8 cellular contexts compared by ENCODE assay signal in the genomic region with DNA sequence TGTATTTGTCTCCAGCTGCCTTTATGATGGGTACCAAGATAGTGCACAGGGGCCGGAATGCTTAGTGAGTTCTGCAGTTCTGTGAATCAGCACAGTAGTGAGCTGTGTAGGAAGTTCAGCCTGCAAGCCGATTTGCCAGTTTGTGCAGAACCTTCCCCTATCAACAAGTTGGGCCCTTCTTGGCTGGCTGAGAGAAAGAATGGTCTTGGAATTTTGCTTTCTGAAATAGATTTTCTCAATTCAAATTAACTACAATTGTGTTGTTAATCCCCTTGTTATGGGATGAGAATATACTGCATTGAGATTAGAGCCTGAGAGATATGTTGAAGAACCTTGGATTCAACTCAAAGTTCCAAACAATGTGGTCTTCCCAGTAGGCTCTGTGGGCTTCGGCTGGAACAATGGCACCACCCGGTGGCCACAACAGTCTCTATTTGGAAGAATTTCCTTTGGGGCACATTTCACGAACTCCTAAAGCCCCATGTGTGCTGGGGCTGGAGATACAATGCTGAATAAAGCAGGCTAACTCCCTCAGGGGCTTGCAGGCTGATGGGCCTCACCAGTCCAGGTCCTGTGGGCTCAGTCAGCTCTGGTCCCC. TPM values are rescaled to one million over a fixed set of nuclear protein-coding genes. Genes with fewer than 3 reads are reported as not detected.
A peak's percentile ranks its signal among the peaks of the same experiment; 100 is the strongest.
DNase-seq lines count a peak whose midpoint lies in the region; ATAC-seq and TF ChIP-seq lines count a peak whose summit lies in the region.

No MANE protein-coding gene starts in this region.

- H3K27ac ChIP-seq in HEK293 (ENCODE audit: extremely low read depth, low read depth, low read length) (no peak overlapping the region), lower lobe of right lung (no peak overlapping the region)

- H3K4me1 ChIP-seq in HEK293 (ENCODE audit: control insufficient read depth, insufficient read depth, low read length), result no peaks in the 10 kb centered on the region
- H3K4me1 ChIP-seq in lower lobe of right lung, result no peaks in the 10 kb centered on the region

- no peak overlapping the region for H3K4me3 ChIP-seq in HEK293 (ENCODE audit: low read depth, low read length)
- H3K4me3 ChIP-seq in lower lobe of right lung, result no peak overlapping the region

- H3K27me3 Mint-ChIP-seq in T-helper 17 cell, result peaks cover 17% of the 10 kb centered on the region

- POLR2A ChIA-PET in HEK293 (lab: Yijun Ruan, JAX), result no interaction called here

- H3K27me3 ChIP-seq in lower lobe of right lung (ENCODE audit: low read depth), result no peaks in the 10 kb centered on the region

- DNase-seq in DMS114 treated with DMSO at 0.1 percent for 48 hours (lab: John Stamatoyannopoulos, UW; ENCODE audit: unreplicated experiment) (peak; percentile 37), NCI-H748 (lab: John Stamatoyannopoulos, UW; ENCODE audit: unreplicated experiment) (peak; percentile 48), dermis blood vessel endothelial cell (peak; percentile 28), lower lobe of right lung (no peak), T-helper 17 cell (no peak)

- H3K4me3 Mint-ChIP-seq in T-helper 17 cell, result no peak overlapping the region

- H3K27ac Mint-ChIP-seq in T-helper 17 cell, result no peak overlapping the region

- peaks cover 3% of the 10 kb centered on the region for H3K4me1 Mint-ChIP-seq in T-helper 17 cell

- H3K9me3 ChIP-seq in HEK293 (ENCODE audit: control insufficient read depth, insufficient read depth, low read depth, low read length) (no peaks in the 10 kb centered on the region), lower lobe of right lung (no peaks in the 10 kb centered on the region), T-helper 17 cell (ENCODE audit: control insufficient read depth, low read length, poor library complexity, severe bottlenecking) (no peaks in the 10 kb centered on the region)

- CTCF ChIA-PET in HEK293 (lab: Yijun Ruan, JAX), result interaction anchor here (0.6 to 1.3 kb wide), 7 partner anchors 9 to 1019 kb away, joined by 3 to 5 read pairs (median 3); no protein-coding TSS in a partner anchor

- no peaks in the 10 kb centered on the region for H3K36me3 ChIP-seq in HEK293 (ENCODE audit: control insufficient read depth in 2 of 2, insufficient read depth in 1 of 2, low read length in 2 of 2)
- H3K36me3 ChIP-seq in lower lobe of right lung, result no peaks in the 10 kb centered on the region

- ATAC-seq in lower lobe of right lung, result no peak
- ATAC-seq in HG02981 (IDR thresholded peaks at IDR 0.05; ENCODE audit: unreplicated experiment), result no peak
- no peak for ATAC-seq in T-helper 17 cell
- no peak for ATAC-seq in GM18858 (IDR thresholded peaks at IDR 0.05; ENCODE audit: unreplicated experiment)

- TF ChIP-seq CTCF in HEK293 (tag by site-specific recombination; IDR thresholded peaks at IDR 0.05) (no peak), lower lobe of right lung (IDR thresholded peaks at IDR 0.05) (peak; percentile 46)

- no peaks in the 10 kb centered on the region for H3K36me3 Mint-ChIP-seq in T-helper 17 cell (ENCODE audit: low read depth)

- intact Hi-C loops in lower lobe of right lung (cut with DNase I), result no loop called here

TF ChIP-seq in HEK293, 187 proteins besides CTCF, POLR2A, EP300 and RAD21 (continues in another document):
- TF ChIP-seq ZNF549 (tag by site-specific recombination; IDR thresholded peaks at IDR 0.05) (no peak), ZNF341 (tag by site-specific recombination; IDR thresholded peaks at IDR 0.05; ENCODE audit: low read depth) (no peak), KLF9 (tag by site-specific recombination; IDR thresholded peaks at IDR 0.05; ENCODE audit: low read depth) (no peak), ZNF426 (tag by site-specific recombination; IDR thresholded peaks at IDR 0.05) (no peak), ZNF221 (tag by site-specific recombination; IDR thresholded peaks at IDR 0.05; ENCODE audit: borderline replicate concordance) (no peak), ZSCAN16 (tag by site-specific recombination; IDR thresholded peaks at IDR 0.05) (no peak), SCRT2 (tag by site-specific recombination; IDR thresholded peaks at IDR 0.05) (peak; percentile 73), ZNF501 (tag by site-specific recombination; IDR thresholded peaks at IDR 0.05) (no peak), ZNF239 (tag by site-specific recombination; IDR thresholded peaks at IDR 0.05) (no peak), ZNF776 (tag by site-specific recombination; IDR thresholded peaks at IDR 0.05; ENCODE audit: borderline replicate concordance) (no peak), ZNF792 (tag by site-specific recombination; IDR thresholded peaks at IDR 0.05) (no peak)
- TF ChIP-seq, protein P1, sequence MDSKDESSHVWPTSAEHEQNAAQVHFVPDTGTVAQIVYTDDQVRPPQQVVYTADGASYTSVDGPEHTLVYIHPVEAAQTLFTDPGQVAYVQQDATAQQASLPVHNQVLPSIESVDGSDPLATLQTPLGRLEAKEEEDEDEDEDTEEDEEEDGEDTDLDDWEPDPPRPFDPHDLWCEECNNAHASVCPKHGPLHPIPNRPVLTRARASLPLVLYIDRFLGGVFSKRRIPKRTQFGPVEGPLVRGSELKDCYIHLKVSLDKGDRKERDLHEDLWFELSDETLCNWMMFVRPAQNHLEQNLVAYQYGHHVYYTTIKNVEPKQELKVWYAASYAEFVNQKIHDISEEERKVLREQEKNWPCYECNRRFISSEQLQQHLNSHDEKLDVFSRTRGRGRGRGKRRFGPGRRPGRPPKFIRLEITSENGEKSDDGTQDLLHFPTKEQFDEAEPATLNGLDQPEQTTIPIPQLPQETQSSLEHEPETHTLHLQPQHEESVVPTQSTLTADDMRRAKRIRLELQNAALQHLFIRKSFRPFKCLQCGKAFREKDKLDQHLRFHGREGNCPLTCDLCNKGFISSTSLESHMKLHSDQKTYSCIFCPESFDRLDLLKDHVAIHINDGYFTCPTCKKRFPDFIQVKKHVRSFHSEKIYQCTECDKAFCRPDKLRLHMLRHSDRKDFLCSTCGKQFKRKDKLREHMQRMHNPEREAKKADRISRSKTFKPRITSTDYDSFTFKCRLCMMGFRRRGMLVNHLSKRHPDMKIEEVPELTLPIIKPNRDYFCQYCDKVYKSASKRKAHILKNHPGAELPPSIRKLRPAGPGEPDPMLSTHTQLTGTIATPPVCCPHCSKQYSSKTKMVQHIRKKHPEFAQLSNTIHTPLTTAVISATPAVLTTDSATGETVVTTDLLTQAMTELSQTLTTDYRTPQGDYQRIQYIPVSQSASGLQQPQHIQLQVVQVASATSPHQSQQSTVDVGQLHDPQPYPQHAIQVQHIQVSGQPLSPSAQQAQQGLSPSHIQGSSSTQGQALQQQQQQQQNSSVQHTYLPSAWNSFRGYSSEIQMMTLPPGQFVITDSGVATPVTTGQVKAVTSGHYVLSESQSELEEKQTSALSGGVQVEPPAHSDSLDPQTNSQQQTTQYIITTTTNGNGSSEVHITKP (tag by site-specific recombination; IDR thresholded peaks at IDR 0.05), result no peak
- TF ChIP-seq, protein P2, sequence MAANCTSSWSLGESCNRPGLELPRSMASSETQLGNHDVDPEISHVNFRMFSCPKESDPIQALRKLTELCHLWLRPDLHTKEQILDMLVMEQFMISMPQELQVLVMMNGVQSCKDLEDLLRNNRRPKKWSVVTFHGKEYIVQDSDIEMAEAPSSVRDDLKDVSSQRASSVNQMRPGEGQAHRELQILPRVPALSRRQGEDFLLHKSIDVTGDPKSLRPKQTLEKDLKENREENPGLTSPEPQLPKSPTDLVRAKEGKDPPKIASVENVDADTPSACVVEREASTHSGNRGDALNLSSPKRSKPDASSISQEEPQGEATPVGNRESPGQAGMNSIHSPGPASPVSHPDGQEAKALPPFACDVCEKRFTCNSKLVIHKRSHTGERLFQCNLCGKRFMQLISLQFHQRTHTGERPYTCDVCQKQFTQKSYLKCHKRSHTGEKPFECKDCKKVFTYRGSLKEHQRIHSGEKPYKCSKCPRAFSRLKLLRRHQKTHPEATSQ (tag by site-specific recombination; IDR thresholded peaks at IDR 0.05), result no peak
- TF ChIP-seq, protein P3, sequence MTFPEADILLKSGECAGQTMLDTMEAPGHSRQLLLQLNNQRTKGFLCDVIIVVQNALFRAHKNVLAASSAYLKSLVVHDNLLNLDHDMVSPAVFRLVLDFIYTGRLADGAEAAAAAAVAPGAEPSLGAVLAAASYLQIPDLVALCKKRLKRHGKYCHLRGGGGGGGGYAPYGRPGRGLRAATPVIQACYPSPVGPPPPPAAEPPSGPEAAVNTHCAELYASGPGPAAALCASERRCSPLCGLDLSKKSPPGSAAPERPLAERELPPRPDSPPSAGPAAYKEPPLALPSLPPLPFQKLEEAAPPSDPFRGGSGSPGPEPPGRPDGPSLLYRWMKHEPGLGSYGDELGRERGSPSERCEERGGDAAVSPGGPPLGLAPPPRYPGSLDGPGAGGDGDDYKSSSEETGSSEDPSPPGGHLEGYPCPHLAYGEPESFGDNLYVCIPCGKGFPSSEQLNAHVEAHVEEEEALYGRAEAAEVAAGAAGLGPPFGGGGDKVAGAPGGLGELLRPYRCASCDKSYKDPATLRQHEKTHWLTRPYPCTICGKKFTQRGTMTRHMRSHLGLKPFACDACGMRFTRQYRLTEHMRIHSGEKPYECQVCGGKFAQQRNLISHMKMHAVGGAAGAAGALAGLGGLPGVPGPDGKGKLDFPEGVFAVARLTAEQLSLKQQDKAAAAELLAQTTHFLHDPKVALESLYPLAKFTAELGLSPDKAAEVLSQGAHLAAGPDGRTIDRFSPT (tag by site-specific recombination; IDR thresholded peaks at IDR 0.05), result no peak

RNA-seq across cellular contexts. Expression of a gene that starts 59.1 kb away (rescaled TPM):
- total RNA-seq in dermis blood vessel endothelial cell (not detected in 2 replicates), lower lobe of right lung (not detected), T-helper 17 cell (not detected)

Comparison
In these comparisons a context has a peak if more than half of its experiments do, and no peak if none do; other contexts are left out.
1. DNase-seq: peak in DMS114 treated with DMSO at 0.1 percent for 48 hours (single experiment), NCI-H748 (single experiment) and dermis blood vessel endothelial cell (single experiment); none in lower lobe of right lung (single experiment) and T-helper 17 cell (0 of 3).